3 cellular contexts compared by ENCODE assay signal in the genomic region with DNA sequence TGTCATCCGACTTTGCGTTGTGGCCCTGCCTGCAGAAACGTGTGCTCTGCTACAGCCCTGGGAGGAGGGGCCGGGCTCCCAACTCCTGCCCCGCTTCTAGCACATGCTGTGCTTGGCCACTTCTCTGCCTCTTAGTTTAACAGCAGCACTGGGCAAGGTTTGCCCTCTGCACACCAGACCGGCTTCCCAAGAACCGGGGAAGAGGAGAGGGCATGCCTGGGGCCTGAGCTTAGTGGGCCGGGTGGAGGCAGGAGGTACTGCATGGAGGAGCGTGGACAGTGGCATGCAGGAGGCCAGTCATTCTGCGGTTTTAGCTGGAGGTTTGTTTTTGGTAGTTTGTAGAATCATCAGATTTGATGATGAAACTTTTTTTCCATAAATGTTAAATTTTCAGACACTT.
TF ChIP-seq lines count a peak whose summit lies in the region.

No MANE protein-coding gene starts in this region.

TF ChIP-seq in SK-N-SH treated with all-trans-retinoic acid at 6 μM for 48 hours, 23 proteins besides CTCF, POLR2A, EP300 and RAD21:
- TF ChIP-seq ZNF8 (CRISPR knock-in tag; IDR thresholded peaks at IDR 0.05) (no peak), PPARA (CRISPR knock-in tag; IDR thresholded peaks at IDR 0.05; ENCODE audit: borderline replicate concordance) (no peak), SNAI2 (CRISPR knock-in tag; IDR thresholded peaks at IDR 0.05) (no peak), OSR1 (CRISPR knock-in tag; IDR thresholded peaks at IDR 0.05) (no peak), ZNF70 (CRISPR knock-in tag; IDR thresholded peaks at IDR 0.05) (no peak), ZC3H10 (CRISPR knock-in tag; IDR thresholded peaks at IDR 0.05) (no peak), TCF4 (CRISPR knock-in tag; IDR thresholded peaks at IDR 0.05; ENCODE audit: borderline replicate concordance) (no peak), BACH2 (CRISPR knock-in tag; IDR thresholded peaks at IDR 0.05; ENCODE audit: borderline replicate concordance) (no peak), ARNTL (CRISPR knock-in tag; IDR thresholded peaks at IDR 0.05; ENCODE audit: borderline replicate concordance, low read depth) (no peak), ZFP30 (CRISPR knock-in tag; IDR thresholded peaks at IDR 0.05) (no peak), ISL1 (CRISPR knock-in tag; IDR thresholded peaks at IDR 0.05) (no peak), TOX (CRISPR knock-in tag; IDR thresholded peaks at IDR 0.05; ENCODE audit: borderline replicate concordance) (no peak)
- TF ChIP-seq, protein P1, sequence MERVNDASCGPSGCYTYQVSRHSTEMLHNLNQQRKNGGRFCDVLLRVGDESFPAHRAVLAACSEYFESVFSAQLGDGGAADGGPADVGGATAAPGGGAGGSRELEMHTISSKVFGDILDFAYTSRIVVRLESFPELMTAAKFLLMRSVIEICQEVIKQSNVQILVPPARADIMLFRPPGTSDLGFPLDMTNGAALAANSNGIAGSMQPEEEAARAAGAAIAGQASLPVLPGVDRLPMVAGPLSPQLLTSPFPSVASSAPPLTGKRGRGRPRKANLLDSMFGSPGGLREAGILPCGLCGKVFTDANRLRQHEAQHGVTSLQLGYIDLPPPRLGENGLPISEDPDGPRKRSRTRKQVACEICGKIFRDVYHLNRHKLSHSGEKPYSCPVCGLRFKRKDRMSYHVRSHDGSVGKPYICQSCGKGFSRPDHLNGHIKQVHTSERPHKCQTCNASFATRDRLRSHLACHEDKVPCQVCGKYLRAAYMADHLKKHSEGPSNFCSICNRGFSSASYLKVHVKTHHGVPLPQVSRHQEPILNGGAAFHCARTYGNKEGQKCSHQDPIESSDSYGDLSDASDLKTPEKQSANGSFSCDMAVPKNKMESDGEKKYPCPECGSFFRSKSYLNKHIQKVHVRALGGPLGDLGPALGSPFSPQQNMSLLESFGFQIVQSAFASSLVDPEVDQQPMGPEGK (CRISPR knock-in tag; IDR thresholded peaks at IDR 0.05; ENCODE audit: borderline replicate concordance): no peak
- TF ChIP-seq, protein P2, sequence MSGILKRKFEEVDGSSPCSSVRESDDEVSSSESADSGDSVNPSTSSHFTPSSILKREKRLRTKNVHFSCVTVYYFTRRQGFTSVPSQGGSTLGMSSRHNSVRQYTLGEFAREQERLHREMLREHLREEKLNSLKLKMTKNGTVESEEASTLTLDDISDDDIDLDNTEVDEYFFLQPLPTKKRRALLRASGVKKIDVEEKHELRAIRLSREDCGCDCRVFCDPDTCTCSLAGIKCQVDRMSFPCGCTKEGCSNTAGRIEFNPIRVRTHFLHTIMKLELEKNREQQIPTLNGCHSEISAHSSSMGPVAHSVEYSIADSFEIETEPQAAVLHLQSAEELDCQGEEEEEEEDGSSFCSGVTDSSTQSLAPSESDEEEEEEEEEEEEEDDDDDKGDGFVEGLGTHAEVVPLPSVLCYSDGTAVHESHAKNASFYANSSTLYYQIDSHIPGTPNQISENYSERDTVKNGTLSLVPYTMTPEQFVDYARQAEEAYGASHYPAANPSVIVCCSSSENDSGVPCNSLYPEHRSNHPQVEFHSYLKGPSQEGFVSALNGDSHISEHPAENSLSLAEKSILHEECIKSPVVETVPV (CRISPR knock-in tag; IDR thresholded peaks at IDR 0.05): no peak
- TF ChIP-seq, protein P3, sequence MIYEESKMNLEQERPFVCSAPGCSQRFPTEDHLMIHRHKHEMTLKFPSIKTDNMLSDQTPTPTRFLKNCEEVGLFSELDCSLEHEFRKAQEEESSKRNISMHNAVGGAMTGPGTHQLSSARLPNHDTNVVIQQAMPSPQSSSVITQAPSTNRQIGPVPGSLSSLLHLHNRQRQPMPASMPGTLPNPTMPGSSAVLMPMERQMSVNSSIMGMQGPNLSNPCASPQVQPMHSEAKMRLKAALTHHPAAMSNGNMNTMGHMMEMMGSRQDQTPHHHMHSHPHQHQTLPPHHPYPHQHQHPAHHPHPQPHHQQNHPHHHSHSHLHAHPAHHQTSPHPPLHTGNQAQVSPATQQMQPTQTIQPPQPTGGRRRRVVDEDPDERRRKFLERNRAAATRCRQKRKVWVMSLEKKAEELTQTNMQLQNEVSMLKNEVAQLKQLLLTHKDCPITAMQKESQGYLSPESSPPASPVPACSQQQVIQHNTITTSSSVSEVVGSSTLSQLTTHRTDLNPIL (CRISPR knock-in tag; IDR thresholded peaks at IDR 0.05; ENCODE audit: low read depth): no peak
TF ChIP-seq in SK-N-SH treated with all-trans-retinoic acid at 6 μM for 48 hours: peak in this region for 0.

TF ChIP-seq in SK-N-SH, 30 proteins besides CTCF, POLR2A, EP300 and RAD21 (continues in another document):
- TF ChIP-seq TEAD4 (IDR thresholded peaks at IDR 0.05; ENCODE audit: borderline replicate concordance, insufficient read depth) (no peak), FOXM1 (IDR thresholded peaks at IDR 0.05; ENCODE audit: low read depth) (no peak), MEF2A (IDR thresholded peaks at IDR 0.05; ENCODE audit: borderline replicate concordance, low read depth) (no peak), POLR2AphosphoS5 (IDR thresholded peaks at IDR 0.05; ENCODE audit: low read depth, low read length) (no peak), RCOR1 (IDR thresholded peaks at IDR 0.05; ENCODE audit: low read length) (no peak), NFIC (IDR thresholded peaks at IDR 0.05; ENCODE audit: borderline replicate concordance) (no peak), EZH2phosphoT487 (IDR thresholded peaks at IDR 0.05; ENCODE audit: borderline replicate concordance, low read depth) (no peak), RFX5 (IDR thresholded peaks at IDR 0.05; ENCODE audit: low read length) (no peak), SIN3A (IDR thresholded peaks at IDR 0.05; ENCODE audit: borderline replicate concordance, low read depth, low read length) (no peak), MXI1 (IDR thresholded peaks at IDR 0.05; ENCODE audit: low read depth, low read length) (no peak), CHD2 (IDR thresholded peaks at IDR 0.05; ENCODE audit: low read length, partially characterized antibody) (no peak), GABPA (IDR thresholded peaks at IDR 0.05; ENCODE audit: low read depth) (no peak), FOSL2 (IDR thresholded peaks at IDR 0.05; ENCODE audit: borderline replicate concordance, low read depth) (no peak), YY1 (IDR thresholded peaks at IDR 0.05; ENCODE audit: low read depth) (no peak)
- TF ChIP-seq, protein P4, sequence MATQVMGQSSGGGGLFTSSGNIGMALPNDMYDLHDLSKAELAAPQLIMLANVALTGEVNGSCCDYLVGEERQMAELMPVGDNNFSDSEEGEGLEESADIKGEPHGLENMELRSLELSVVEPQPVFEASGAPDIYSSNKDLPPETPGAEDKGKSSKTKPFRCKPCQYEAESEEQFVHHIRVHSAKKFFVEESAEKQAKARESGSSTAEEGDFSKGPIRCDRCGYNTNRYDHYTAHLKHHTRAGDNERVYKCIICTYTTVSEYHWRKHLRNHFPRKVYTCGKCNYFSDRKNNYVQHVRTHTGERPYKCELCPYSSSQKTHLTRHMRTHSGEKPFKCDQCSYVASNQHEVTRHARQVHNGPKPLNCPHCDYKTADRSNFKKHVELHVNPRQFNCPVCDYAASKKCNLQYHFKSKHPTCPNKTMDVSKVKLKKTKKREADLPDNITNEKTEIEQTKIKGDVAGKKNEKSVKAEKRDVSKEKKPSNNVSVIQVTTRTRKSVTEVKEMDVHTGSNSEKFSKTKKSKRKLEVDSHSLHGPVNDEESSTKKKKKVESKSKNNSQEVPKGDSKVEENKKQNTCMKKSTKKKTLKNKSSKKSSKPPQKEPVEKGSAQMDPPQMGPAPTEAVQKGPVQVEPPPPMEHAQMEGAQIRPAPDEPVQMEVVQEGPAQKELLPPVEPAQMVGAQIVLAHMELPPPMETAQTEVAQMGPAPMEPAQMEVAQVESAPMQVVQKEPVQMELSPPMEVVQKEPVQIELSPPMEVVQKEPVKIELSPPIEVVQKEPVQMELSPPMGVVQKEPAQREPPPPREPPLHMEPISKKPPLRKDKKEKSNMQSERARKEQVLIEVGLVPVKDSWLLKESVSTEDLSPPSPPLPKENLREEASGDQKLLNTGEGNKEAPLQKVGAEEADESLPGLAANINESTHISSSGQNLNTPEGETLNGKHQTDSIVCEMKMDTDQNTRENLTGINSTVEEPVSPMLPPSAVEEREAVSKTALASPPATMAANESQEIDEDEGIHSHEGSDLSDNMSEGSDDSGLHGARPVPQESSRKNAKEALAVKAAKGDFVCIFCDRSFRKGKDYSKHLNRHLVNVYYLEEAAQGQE (IDR thresholded peaks at IDR 0.05; ENCODE audit: low read depth, low read length): no peak
- TF ChIP-seq, protein P5, sequence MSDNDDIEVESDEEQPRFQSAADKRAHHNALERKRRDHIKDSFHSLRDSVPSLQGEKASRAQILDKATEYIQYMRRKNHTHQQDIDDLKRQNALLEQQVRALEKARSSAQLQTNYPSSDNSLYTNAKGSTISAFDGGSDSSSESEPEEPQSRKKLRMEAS (IDR thresholded peaks at IDR 0.05; ENCODE audit: low read depth): no peak
- TF ChIP-seq, protein P6, sequence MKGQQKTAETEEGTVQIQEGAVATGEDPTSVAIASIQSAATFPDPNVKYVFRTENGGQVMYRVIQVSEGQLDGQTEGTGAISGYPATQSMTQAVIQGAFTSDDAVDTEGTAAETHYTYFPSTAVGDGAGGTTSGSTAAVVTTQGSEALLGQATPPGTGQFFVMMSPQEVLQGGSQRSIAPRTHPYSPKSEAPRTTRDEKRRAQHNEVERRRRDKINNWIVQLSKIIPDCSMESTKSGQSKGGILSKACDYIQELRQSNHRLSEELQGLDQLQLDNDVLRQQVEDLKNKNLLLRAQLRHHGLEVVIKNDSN (IDR thresholded peaks at IDR 0.05; ENCODE audit: borderline replicate concordance, low read depth): no peak
- TF ChIP-seq, protein P7, sequence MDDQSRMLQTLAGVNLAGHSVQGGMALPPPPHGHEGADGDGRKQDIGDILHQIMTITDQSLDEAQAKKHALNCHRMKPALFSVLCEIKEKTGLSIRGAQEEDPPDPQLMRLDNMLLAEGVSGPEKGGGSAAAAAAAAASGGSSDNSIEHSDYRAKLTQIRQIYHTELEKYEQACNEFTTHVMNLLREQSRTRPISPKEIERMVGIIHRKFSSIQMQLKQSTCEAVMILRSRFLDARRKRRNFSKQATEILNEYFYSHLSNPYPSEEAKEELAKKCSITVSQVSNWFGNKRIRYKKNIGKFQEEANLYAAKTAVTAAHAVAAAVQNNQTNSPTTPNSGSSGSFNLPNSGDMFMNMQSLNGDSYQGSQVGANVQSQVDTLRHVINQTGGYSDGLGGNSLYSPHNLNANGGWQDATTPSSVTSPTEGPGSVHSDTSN (IDR thresholded peaks at IDR 0.05): no peak

TF ChIP-seq in IMR-90, 13 proteins besides CTCF, POLR2A, EP300 and RAD21:
- TF ChIP-seq NFE2L2 (IDR thresholded peaks at IDR 0.05; ENCODE audit: low read depth, low read length) (no peak), MXI1 (IDR thresholded peaks at IDR 0.05; ENCODE audit: borderline replicate concordance, low read depth, low read length) (no peak), CHD1 (IDR thresholded peaks at IDR 0.05; ENCODE audit: low read depth, low read length) (no peak), SMC3 (IDR thresholded peaks at IDR 0.05; ENCODE audit: low read depth, low read length) (no peak)
- TF ChIP-seq, protein P8, sequence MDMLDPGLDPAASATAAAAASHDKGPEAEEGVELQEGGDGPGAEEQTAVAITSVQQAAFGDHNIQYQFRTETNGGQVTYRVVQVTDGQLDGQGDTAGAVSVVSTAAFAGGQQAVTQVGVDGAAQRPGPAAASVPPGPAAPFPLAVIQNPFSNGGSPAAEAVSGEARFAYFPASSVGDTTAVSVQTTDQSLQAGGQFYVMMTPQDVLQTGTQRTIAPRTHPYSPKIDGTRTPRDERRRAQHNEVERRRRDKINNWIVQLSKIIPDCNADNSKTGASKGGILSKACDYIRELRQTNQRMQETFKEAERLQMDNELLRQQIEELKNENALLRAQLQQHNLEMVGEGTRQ (IDR thresholded peaks at IDR 0.05; ENCODE audit: low read depth, low read length): no peak
